Comparison of ENCODE assay signal across 16 cellular contexts in the genomic region with DNA sequence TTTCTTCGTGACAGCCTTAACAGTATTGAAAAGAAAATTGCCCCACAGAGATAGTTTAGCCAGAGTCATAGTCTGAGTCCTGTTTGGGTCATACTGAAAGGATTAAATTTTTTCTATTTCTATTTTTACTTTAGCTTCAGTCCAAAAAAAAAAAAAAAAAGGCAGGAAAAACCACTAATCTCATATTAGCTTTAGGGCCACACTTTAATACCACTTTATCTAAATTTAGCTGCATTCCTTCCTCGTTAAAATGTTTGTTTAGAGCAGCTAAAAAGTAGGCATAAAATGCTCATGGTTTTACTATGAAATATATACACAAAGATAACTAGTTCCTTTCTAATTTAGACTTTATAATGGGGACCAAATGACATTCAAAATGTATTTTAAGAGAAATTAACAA.
"Had no signal": no experiment of that assay in that cellular context is flagged by ENCODE, and none has a peak within 500 bp of the region (broad histone marks: within the 10 kb centered on the region; RNA-seq: fewer than 3 reads in every experiment).

No MANE protein-coding gene starts in this region.

- DNase-seq: colonic mucosa; dermis blood vessel endothelial cell; erythroblast; foreskin melanocyte; head of caudate nucleus; left colon; left ventricle myocardium superior; mesendoderm; naive thymus-derived CD4-positive, alpha-beta T cell; nephron progenitor cell; stimulated activated CD4-positive, alpha-beta T cell treated with anti-CD3 and anti-CD28 coated beads, Interleukin-4, amount 100 ng/mL, for 1 hour; stimulated activated CD8-positive, alpha-beta memory T cell treated with anti-CD3 and anti-CD28 coated beads, Interleukin-4, amount 100 ng/mL, for 48 hours; stimulated activated naive CD8-positive, alpha-beta T cell treated with anti-CD3 and anti-CD28 coated beads, Interleukin-15, Interleukin-2, amounts not matched to agents 100 U/mL and 50 U/mL, for 24 hours; thyroid gland; uterus had no signal

- ATAC-seq: left colon; left ventricle myocardium superior; naive thymus-derived CD4-positive, alpha-beta T cell; stimulated activated effector memory CD8-positive, alpha-beta T cell treated with anti-CD3 and anti-CD28 coated beads, Interleukin-12 subunit alpha, Interleukin-12 subunit beta, amount 100 ng/mL, for 72 hours; stimulated activated naive CD8-positive, alpha-beta T cell treated with anti-CD3 and anti-CD28 coated beads, Interleukin-15, Interleukin-2, amounts not matched to agents 100 U/mL and 50 U/mL, for 24 hours had no signal
